ENCODE assay signal across 14 cellular contexts in genomic region chr4:118340109-118340508, GRCh38. TPM values are rescaled to one million over a fixed set of nuclear protein-coding genes. Genes with fewer than 3 reads are reported as not detected.
"Had no signal": no experiment of that assay in that cellular context is flagged by ENCODE, and none has a peak within 500 bp of the region (broad histone marks: within the 10 kb centered on the region; RNA-seq: fewer than 3 reads in every experiment).

No MANE protein-coding gene starts in this region.

- H3K9me3 ChIP-seq: left lung, mucosa of descending colon had no signal

- H3K36me3 ChIP-seq: left lung had no signal

- H3K27ac ChIP-seq: left lung had no signal

- H3K27me3 ChIP-seq: left lung had no signal

- DNase-seq: activated CD4-positive, alpha-beta T cell treated with anti-CD3 and anti-CD28 coated beads, Interleukin-2, amount 50 U/mL, for 1 hour; activated naive CD4-positive, alpha-beta T cell; activated naive CD8-positive, alpha-beta T cell treated with anti-CD3 and anti-CD28 coated beads, Interleukin-2, amount 10 ng/mL, durations not matched to agents 7 days and 5 days; effector memory CD8-positive, alpha-beta T cell; hippocampal formation; kidney; left lung; mucosa of descending colon; naive thymus-derived CD4-positive, alpha-beta T cell; retina had no signal

- ATAC-seq: activated CD4-positive, CD25-positive, alpha-beta regulatory T cell treated with anti-CD3 and anti-CD28 coated beads, Interleukin-2, amount 50 U/mL, for 24 hours; effector memory CD8-positive, alpha-beta T cell; left lung; mucosa of descending colon; naive thymus-derived CD4-positive, alpha-beta T cell; stimulated activated effector memory CD8-positive, alpha-beta T cell treated with anti-CD3 and anti-CD28 coated beads, Interleukin-12 subunit alpha, Interleukin-12 subunit beta, amount 100 ng/mL, for 72 hours had no signal

- H3K4me3 ChIP-seq: left lung, mucosa of descending colon had no signal

- H3K4me1 ChIP-seq: left lung had no signal

RNA-seq across cellular contexts. Expression of gene PRSS12, which starts 12.7 kb away (rescaled TPM):
- total RNA-seq: activated CD8-positive, alpha-beta memory T cell treated with anti-CD3 and anti-CD28 coated beads for 36 hours; activated naive CD8-positive, alpha-beta T cell treated with anti-CD3 and anti-CD28 coated beads, Interleukin-2, amount 10 ng/mL, durations not matched to agents 7 days and 5 days; activated T-helper 1 cell treated with anti-CD3 and anti-CD28 coated beads, Interleukin-12 subunit alpha, Interleukin-12 subunit beta, Interleukin-2, Interleukin-4 antibody, amounts not matched to agents 30 ng/mL and 10 ng/mL and 1 ng/mL, durations not matched to agents 14 hours and 24 hours and 36 hours; naive thymus-derived CD4-positive, alpha-beta T cell had no signal
